In genomic region chr12:132423251-132424117, GRCh38 we compare ENCODE assay signal across 11 cellular contexts.
A peak's percentile ranks its signal among the peaks of the same experiment; 100 is the strongest.
DNase-seq lines count a peak whose midpoint lies in the region; ATAC-seq lines count a peak whose summit lies in the region.
"Had no signal": no experiment of that assay in that cellular context is flagged by ENCODE, and none has a peak within 500 bp of the region (broad histone marks: within the 10 kb centered on the region; RNA-seq: fewer than 3 reads in every experiment).

No MANE protein-coding gene starts in this region.

- H3K4me3 Mint-ChIP-seq in activated T-cell treated with anti-CD3 and anti-CD28 coated beads, Interleukin-2, amount 50 U/mL, for 4 hours: no peak overlapping the region
- no peak overlapping the region for H3K4me3 Mint-ChIP-seq in stimulated activated effector memory CD8-positive, alpha-beta T cell treated with anti-CD3 and anti-CD28 coated beads, Interleukin-12 subunit alpha, Interleukin-12 subunit beta, amount 100 ng/mL, for 72 hours
- H3K4me3 Mint-ChIP-seq: activated naive CD8-positive, alpha-beta T cell; effector memory CD8-positive, alpha-beta T cell had no signal

- DNase-seq in activated T-cell treated with anti-CD3 and anti-CD28 coated beads, Interleukin-2, amount 50 U/mL, for 4 hours: no peak
- DNase-seq in activated T-cell treated with anti-CD3 and anti-CD28 coated beads for 4 hours (no peak), NCI-H69 (lab: John Stamatoyannopoulos, UW) (peak; percentile 81), dermis blood vessel endothelial cell (peak; percentile 19), pons (ENCODE audit: low spot score) (no peak), HK-2 (ENCODE audit: unreplicated experiment) (no peak), OCI-M1 (lab: John Stamatoyannopoulos, UW) (no peak)
- no peak for DNase-seq in stimulated activated effector memory CD8-positive, alpha-beta T cell treated with anti-CD3 and anti-CD28 coated beads, Interleukin-12 subunit alpha, Interleukin-12 subunit beta, amount 100 ng/mL, for 72 hours (ENCODE audit: low spot score in 2 of 2)
- DNase-seq: activated CD4-positive, alpha-beta T cell treated with anti-CD3 and anti-CD28 coated beads for 4 hours; effector memory CD8-positive, alpha-beta T cell had no signal

- H3K27ac Mint-ChIP-seq in stimulated activated effector memory CD8-positive, alpha-beta T cell treated with anti-CD3 and anti-CD28 coated beads, Interleukin-12 subunit alpha, Interleukin-12 subunit beta, amount 100 ng/mL, for 72 hours: no peak overlapping the region
- H3K27ac Mint-ChIP-seq: activated naive CD8-positive, alpha-beta T cell; effector memory CD8-positive, alpha-beta T cell had no signal

- peaks cover 2% of the 10 kb centered on the region for H3K27me3 Mint-ChIP-seq in activated T-cell treated with anti-CD3 and anti-CD28 coated beads, Interleukin-2, amount 50 U/mL, for 4 hours (ENCODE audit: low read depth)
- H3K27me3 Mint-ChIP-seq: activated naive CD8-positive, alpha-beta T cell had no signal

- peaks cover 3% of the 10 kb centered on the region for H3K9me3 Mint-ChIP-seq in activated T-cell treated with anti-CD3 and anti-CD28 coated beads, Interleukin-2, amount 50 U/mL, for 4 hours
- H3K9me3 Mint-ChIP-seq in stimulated activated effector memory CD8-positive, alpha-beta T cell treated with anti-CD3 and anti-CD28 coated beads, Interleukin-12 subunit alpha, Interleukin-12 subunit beta, amount 100 ng/mL, for 72 hours: no peaks in the 10 kb centered on the region
- H3K9me3 Mint-ChIP-seq: effector memory CD8-positive, alpha-beta T cell had no signal

- peaks cover 2% of the 10 kb centered on the region for H3K36me3 Mint-ChIP-seq in activated T-cell treated with anti-CD3 and anti-CD28 coated beads, Interleukin-2, amount 50 U/mL, for 4 hours (ENCODE audit: insufficient read depth)
- H3K36me3 Mint-ChIP-seq in stimulated activated effector memory CD8-positive, alpha-beta T cell treated with anti-CD3 and anti-CD28 coated beads, Interleukin-12 subunit alpha, Interleukin-12 subunit beta, amount 100 ng/mL, for 72 hours: no peaks in the 10 kb centered on the region
- H3K36me3 Mint-ChIP-seq: activated naive CD8-positive, alpha-beta T cell had no signal

- ATAC-seq in activated T-cell treated with anti-CD3 and anti-CD28 coated beads, Interleukin-2, amount 50 U/mL, for 4 hours: peak; percentile 46 to 59
- ATAC-seq in stimulated activated effector memory CD8-positive, alpha-beta T cell treated with anti-CD3 and anti-CD28 coated beads, Interleukin-12 subunit alpha, Interleukin-12 subunit beta, amount 100 ng/mL, for 72 hours: peak; percentile 62
- ATAC-seq: effector memory CD8-positive, alpha-beta T cell had no signal

- peaks cover 3% of the 10 kb centered on the region for H3K4me1 Mint-ChIP-seq in activated T-cell treated with anti-CD3 and anti-CD28 coated beads, Interleukin-2, amount 50 U/mL, for 4 hours (ENCODE audit: low read depth)
- H3K4me1 Mint-ChIP-seq in stimulated activated effector memory CD8-positive, alpha-beta T cell treated with anti-CD3 and anti-CD28 coated beads, Interleukin-12 subunit alpha, Interleukin-12 subunit beta, amount 100 ng/mL, for 72 hours: peaks cover 22% of the 10 kb centered on the region

Comparison
In these comparisons a context has a peak if more than half of its experiments do, and no peak if none do; other contexts are left out.
1. DNase-seq: peak in NCI-H69 (single experiment) and dermis blood vessel endothelial cell (single experiment); none in activated T-cell treated with anti-CD3 and anti-CD28 coated beads, Interleukin-2, amount 50 U/mL, for 4 hours (single experiment), activated T-cell treated with anti-CD3 and anti-CD28 coated beads for 4 hours (single experiment), stimulated activated effector memory CD8-positive, alpha-beta T cell treated with anti-CD3 and anti-CD28 coated beads, Interleukin-12 subunit alpha, Interleukin-12 subunit beta, amount 100 ng/mL, for 72 hours (0 of 2), pons (single experiment), HK-2 (single experiment) and OCI-M1 (single experiment).